ENCODE assay signal across 23 cellular contexts in the genomic region with DNA sequence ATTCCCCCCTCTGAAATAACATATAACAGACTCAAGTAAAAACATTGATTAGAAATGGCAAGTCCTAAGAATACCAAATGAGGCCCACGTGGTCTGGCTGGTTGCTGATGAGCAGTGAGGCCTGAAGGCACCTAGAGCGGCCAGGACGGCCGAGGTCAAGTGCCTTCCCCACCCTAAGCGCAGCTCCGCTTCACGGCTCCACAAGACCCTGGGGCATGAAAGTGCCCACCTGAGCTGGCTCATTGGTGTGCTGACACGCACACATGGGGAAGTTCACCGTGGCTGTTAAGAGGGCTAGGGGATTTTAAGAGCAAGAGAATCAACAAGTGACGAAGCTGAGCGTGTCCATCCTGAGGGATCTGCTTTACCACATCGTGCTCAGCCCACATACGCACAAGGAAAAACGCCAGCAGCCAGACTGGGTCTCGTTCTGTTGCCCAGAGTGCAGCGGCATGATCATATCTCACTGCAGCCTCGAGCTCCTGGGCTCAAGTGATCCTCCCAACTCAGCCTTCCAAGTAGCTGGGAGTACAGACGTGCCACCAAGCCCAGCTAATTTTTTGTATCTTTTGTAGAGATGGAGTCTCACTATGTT. TPM values are rescaled to one million over a fixed set of nuclear protein-coding genes. Genes with fewer than 3 reads are reported as not detected.
DNase-seq lines count a peak whose midpoint lies in the region; ATAC-seq and TF ChIP-seq lines count a peak whose summit lies in the region.
"Had no signal": no experiment of that assay in that cellular context is flagged by ENCODE, and none has a peak within 500 bp of the region (broad histone marks: within the 10 kb centered on the region; RNA-seq: fewer than 3 reads in every experiment).

No MANE protein-coding gene starts in this region.

- ATAC-seq in GM21447 (IDR thresholded peaks at IDR 0.05; ENCODE audit: unreplicated experiment) (no peak), GM19455 (IDR thresholded peaks at IDR 0.05; ENCODE audit: unreplicated experiment) (no peak)
- ATAC-seq in activated T-helper 17 cell treated with anti-CD3 and anti-CD28 coated beads, Interleukin-2, amount 50 U/mL, for 72 hours (replicated peaks), result no peak

- no peak for DNase-seq in Caco-2
- DNase-seq in endodermal cell, result no peak
- no peak for DNase-seq in neural progenitor cell (ENCODE audit: low spot score)
- no peak for DNase-seq in effector memory CD4-positive, alpha-beta T cell
- DNase-seq: CD4-positive, CD25-positive, alpha-beta regulatory T cell; GOT3; HCEC 1CT; IMR-90; KG1; MM.1S; NCI-H1417; NCI-H1694; NCI-H2029 treated with DMSO at 0.1 percent for 48 hours; NCI-H2227 treated with DMSO at 0.1 percent for 48 hours; NCI-H526 treated with DMSO at 0.1 percent for 48 hours; PC-9; RPMI8226; SHP77 had no signal

- intact Hi-C loops in Caco-2 (cut with micrococcal nuclease; ENCODE audit: unreplicated experiment), result no loop called here

- no peaks in the 10 kb centered on the region for H3K79me2 ChIP-seq in neural progenitor cell (ENCODE audit: low read depth)

- no peak overlapping the region for H3K4me2 ChIP-seq in neural progenitor cell
- H3K4me2 ChIP-seq: BLaER1, PC-9 had no signal

- H3K4me3 Mint-ChIP-seq in Caco-2 (ENCODE audit: unreplicated experiment) (no peak overlapping the region), endodermal cell (no peak overlapping the region), neural progenitor cell (no peak overlapping the region)
- H3K4me3 Mint-ChIP-seq in activated T-helper 17 cell treated with anti-CD3 and anti-CD28 coated beads, Interleukin-2, amount 50 U/mL, for 72 hours, result no peak overlapping the region
- H3K4me3 Mint-ChIP-seq: CD4-positive, CD25-positive, alpha-beta regulatory T cell had no signal

- H3K4me1 ChIP-seq in Caco-2, result peaks cover 11% of the 10 kb centered on the region
- H3K4me1 ChIP-seq in HEK293 (ENCODE audit: control insufficient read depth, insufficient read depth, low read length), result no peaks in the 10 kb centered on the region
- no peaks in the 10 kb centered on the region for H3K4me1 ChIP-seq in endodermal cell (ENCODE audit: control insufficient read depth, insufficient read depth, low read length)
- H3K4me1 ChIP-seq in neural progenitor cell, result no peaks in the 10 kb centered on the region
- H3K4me1 ChIP-seq in effector memory CD4-positive, alpha-beta T cell (ENCODE audit: control insufficient read depth, insufficient read depth, low read length, poor library complexity, severe bottlenecking), result no peaks in the 10 kb centered on the region
- H3K4me1 ChIP-seq: BLaER1 had no signal

- peaks cover 55% of the 10 kb centered on the region for H3K36me3 Mint-ChIP-seq in Caco-2 (ENCODE audit: insufficient read depth, unreplicated experiment)
- H3K36me3 Mint-ChIP-seq in endodermal cell (ENCODE audit: low read depth), result peaks cover 71% of the 10 kb centered on the region
- peaks cover 41% of the 10 kb centered on the region for H3K36me3 Mint-ChIP-seq in neural progenitor cell
- peaks cover 96% of the 10 kb centered on the region for H3K36me3 Mint-ChIP-seq in activated T-helper 17 cell treated with anti-CD3 and anti-CD28 coated beads, Interleukin-2, amount 50 U/mL, for 72 hours (ENCODE audit: low read depth)

- peaks cover 12% of the 10 kb centered on the region for H4K20me1 ChIP-seq in neural progenitor cell (ENCODE audit: low read depth)

- CTCF ChIA-PET in Caco-2 (lab: Charles Lee) (no interaction called here), HEK293 (lab: Yijun Ruan, JAX) (interaction anchor here (0.5 kb wide), 1 partner anchor 9 kb away, joined by 3 read pairs; no protein-coding TSS in a partner anchor)

- H3K27ac Mint-ChIP-seq in Caco-2 (ENCODE audit: unreplicated experiment), result peak overlapping the region; percentile 23
- peak overlapping the region; percentile 32 for H3K27ac Mint-ChIP-seq in endodermal cell
- H3K27ac Mint-ChIP-seq in neural progenitor cell, result peak overlapping the region; percentile 88
- H3K27ac Mint-ChIP-seq in activated T-helper 17 cell treated with anti-CD3 and anti-CD28 coated beads, Interleukin-2, amount 50 U/mL, for 72 hours, result no peak overlapping the region
- H3K27ac Mint-ChIP-seq: CD4-positive, CD25-positive, alpha-beta regulatory T cell had no signal

- no peaks in the 10 kb centered on the region for H3F3A ChIP-seq in neural progenitor cell (ENCODE audit: low read depth)

- H3K27me3 ChIP-seq in Caco-2 (replicated peaks; ENCODE audit: control insufficient read depth, insufficient read depth, low read length) (no peaks in the 10 kb centered on the region), endodermal cell (ENCODE audit: control insufficient read depth, insufficient read depth, low read length, poor library complexity, severe bottlenecking) (no peaks in the 10 kb centered on the region), neural progenitor cell (no peaks in the 10 kb centered on the region)
- H3K27me3 ChIP-seq in effector memory CD4-positive, alpha-beta T cell (replicated peaks; ENCODE audit: control insufficient read depth, insufficient read depth, low read length, poor library complexity, severe bottlenecking), result no peaks in the 10 kb centered on the region
- H3K27me3 ChIP-seq: BLaER1 had no signal

- TF ChIP-seq CTCF in Caco-2 (IDR thresholded peaks at IDR 0.05; ENCODE audit: insufficient read depth in 1 of 2, low read depth in 1 of 2, low read length in 1 of 2, severe bottlenecking in 1 of 2, unreplicated experiment in 1 of 2) (no peak), HEK293 (tag by site-specific recombination; IDR thresholded peaks at IDR 0.05) (no peak), endodermal cell (conservative IDR thresholded peaks at IDR 0.05) (no peak), neural progenitor cell (IDR thresholded peaks at IDR 0.05) (no peak)

- no peak overlapping the region for H3K9ac ChIP-seq in endodermal cell (ENCODE audit: extremely low read depth, low read length, poor library complexity, severe bottlenecking)
- no peak overlapping the region for H3K9ac ChIP-seq in neural progenitor cell
- H3K9ac ChIP-seq: BLaER1 had no signal

- no peak overlapping the region for H3K4me3 ChIP-seq in Caco-2 (ENCODE audit: low read depth, low read length)
- H3K4me3 ChIP-seq in HEK293 (ENCODE audit: low read depth, low read length), result no peak overlapping the region
- H3K4me3 ChIP-seq in endodermal cell (ENCODE audit: low read length), result no peak overlapping the region
- H3K4me3 ChIP-seq in neural progenitor cell, result no peak overlapping the region
- no peak overlapping the region for H3K4me3 ChIP-seq in effector memory CD4-positive, alpha-beta T cell (ENCODE audit: insufficient read depth, low read depth, low read length, poor library complexity, severe bottlenecking)
- H3K4me3 ChIP-seq: BLaER1, PC-9 had no signal

- no peaks in the 10 kb centered on the region; the same call in 1 of the 2 replicates for H3K36me3 ChIP-seq in Caco-2 (ENCODE audit: control insufficient read depth, insufficient read depth, low read length)
- H3K36me3 ChIP-seq in HEK293 (ENCODE audit: control insufficient read depth in 2 of 2, insufficient read depth in 1 of 2, low read length in 2 of 2), result peaks cover 5 to 86% of the 10 kb centered on the region in 2 experiments
- H3K36me3 ChIP-seq in endodermal cell (ENCODE audit: control insufficient read depth, insufficient read depth, low read length), result peaks cover 74% of the 10 kb centered on the region
- H3K36me3 ChIP-seq in neural progenitor cell, result peaks cover 4% of the 10 kb centered on the region
- peaks cover 61% of the 10 kb centered on the region for H3K36me3 ChIP-seq in effector memory CD4-positive, alpha-beta T cell (ENCODE audit: control insufficient read depth, insufficient read depth, low read length)

- H2AFZ ChIP-seq in neural progenitor cell (replicated peaks), result no peak overlapping the region
- H2AFZ ChIP-seq: PC-9 had no signal

- 96 to 98% methylated on average over 18 of the region's 18 CpGs for WGBS in endodermal cell (ENCODE audit: insufficient coverage in 1 of 2, insufficient read length in 1 of 2), 2 experiments

- H3K9me3 Mint-ChIP-seq in Caco-2 (ENCODE audit: unreplicated experiment) (no peaks in the 10 kb centered on the region), endodermal cell (no peaks in the 10 kb centered on the region), neural progenitor cell (no peaks in the 10 kb centered on the region)
- H3K9me3 Mint-ChIP-seq in activated T-helper 17 cell treated with anti-CD3 and anti-CD28 coated beads, Interleukin-2, amount 50 U/mL, for 72 hours, result no peaks in the 10 kb centered on the region
- H3K9me3 Mint-ChIP-seq: CD4-positive, CD25-positive, alpha-beta regulatory T cell had no signal

- H3K27me3 Mint-ChIP-seq in Caco-2 (ENCODE audit: insufficient read depth, unreplicated experiment) (no peaks in the 10 kb centered on the region), endodermal cell (ENCODE audit: insufficient read depth) (no peaks in the 10 kb centered on the region), neural progenitor cell (ENCODE audit: insufficient read depth, low read depth) (no peaks in the 10 kb centered on the region)
- no peaks in the 10 kb centered on the region for H3K27me3 Mint-ChIP-seq in activated T-helper 17 cell treated with anti-CD3 and anti-CD28 coated beads, Interleukin-2, amount 50 U/mL, for 72 hours
- H3K27me3 Mint-ChIP-seq: CD4-positive, CD25-positive, alpha-beta regulatory T cell had no signal

- H3K27ac ChIP-seq in HEK293 (ENCODE audit: extremely low read depth, low read depth, low read length) (no peak overlapping the region), endodermal cell (ENCODE audit: low read depth, low read length) (no peak overlapping the region), neural progenitor cell (no peak overlapping the region)
- H3K27ac ChIP-seq in effector memory CD4-positive, alpha-beta T cell (ENCODE audit: insufficient read depth, low read length, poor library complexity, severe bottlenecking), result no peak overlapping the region
- H3K27ac ChIP-seq: BLaER1, PC-9 had no signal

- POLR2A ChIA-PET in Caco-2 (lab: Charles Lee) (no interaction called here), HEK293 (lab: Yijun Ruan, JAX) (no interaction called here)

- H3K9me3 ChIP-seq in Caco-2, result no peaks in the 10 kb centered on the region
- H3K9me3 ChIP-seq in HEK293 (ENCODE audit: control insufficient read depth, insufficient read depth, low read depth, low read length), result no peaks in the 10 kb centered on the region
- H3K9me3 ChIP-seq in endodermal cell (ENCODE audit: control insufficient read depth, low read length), result no peaks in the 10 kb centered on the region
- no peaks in the 10 kb centered on the region for H3K9me3 ChIP-seq in neural progenitor cell (ENCODE audit: low read depth)
- H3K9me3 ChIP-seq in effector memory CD4-positive, alpha-beta T cell (ENCODE audit: control insufficient read depth, low read length), result no peaks in the 10 kb centered on the region
- H3K9me3 ChIP-seq: BLaER1 had no signal

- H3K4me1 Mint-ChIP-seq in Caco-2 (ENCODE audit: low read depth, unreplicated experiment) (peaks cover 16% of the 10 kb centered on the region), endodermal cell (peaks cover 8% of the 10 kb centered on the region), neural progenitor cell (peaks cover 2% of the 10 kb centered on the region)
- H3K4me1 Mint-ChIP-seq in activated T-helper 17 cell treated with anti-CD3 and anti-CD28 coated beads, Interleukin-2, amount 50 U/mL, for 72 hours, result no peaks in the 10 kb centered on the region

- no TSS peak for BruUV-seq in Caco-2 (replicated peaks; lab: Mats Ljungman, UMichigan)

RNA-seq across cellular contexts. Expression of gene DCTD, which starts 22.4 kb away (rescaled TPM):
- total RNA-seq in Caco-2 (2022), result 70.9 and 79.0 TPM in 2 replicates
- total RNA-seq in endodermal cell, result 100 to 1,000 TPM; 104 to 111 TPM
- polyA plus RNA-seq in endodermal cell (2013, experiment 1 of 2), result 80.2 TPM
- polyA plus RNA-seq in endodermal cell (2013, experiment 2 of 2), result 68.5 TPM
- 92.9 and 93.4 TPM in 2 replicates for total RNA-seq in neural progenitor cell (ENCODE audit: low replicate concordance)
- total RNA-seq in activated T-helper 17 cell treated with anti-CD3 and anti-CD28 coated beads, Interleukin-2, amount 50 U/mL, for 72 hours, result 100 to 1,000 TPM in 1 of 2 donors, 10 to 100 TPM in 1; 81.0 to 125 TPM
